Comparison of ENCODE assay signal across 1 cellular context in the genomic region with DNA sequence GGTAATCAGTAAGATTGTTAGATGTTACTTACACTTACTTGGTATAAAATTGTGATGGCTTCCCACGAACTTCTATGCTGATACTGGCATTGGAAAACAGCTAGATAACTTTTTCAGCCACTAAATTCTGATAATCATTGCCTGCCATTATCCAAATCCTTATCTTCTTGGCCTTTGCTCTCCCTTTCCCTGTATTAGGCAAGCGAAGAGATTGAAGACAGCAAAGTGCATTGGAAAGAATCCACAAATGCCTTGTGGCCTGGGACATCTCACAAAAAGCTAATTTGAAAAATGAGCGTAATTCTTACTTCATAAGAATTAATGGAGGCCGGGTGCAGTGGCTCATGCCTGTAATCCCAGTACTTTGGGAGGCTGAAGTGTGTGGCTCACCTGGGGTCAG.
TF ChIP-seq lines count a peak whose summit lies in the region.

No MANE protein-coding gene starts in this region.

TF ChIP-seq in H1, 55 proteins besides CTCF, POLR2A, EP300 and RAD21 (continued from another document):
- TF ChIP-seq, protein P1, sequence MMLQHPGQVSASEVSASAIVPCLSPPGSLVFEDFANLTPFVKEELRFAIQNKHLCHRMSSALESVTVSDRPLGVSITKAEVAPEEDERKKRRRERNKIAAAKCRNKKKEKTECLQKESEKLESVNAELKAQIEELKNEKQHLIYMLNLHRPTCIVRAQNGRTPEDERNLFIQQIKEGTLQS (IDR thresholded peaks at IDR 0.05; ENCODE audit: insufficient read depth, low read depth, low read length) = no peak
- TF ChIP-seq KDM1A (IDR thresholded peaks at IDR 0.05; ENCODE audit: borderline replicate concordance, low read length) (no peak), ASH2L (IDR thresholded peaks at IDR 0.05; ENCODE audit: low read length) (no peak), TBP (IDR thresholded peaks at IDR 0.05; ENCODE audit: low read depth, low read length) (no peak)
